ENCODE assay signal across 2 cellular contexts in the genomic region with DNA sequence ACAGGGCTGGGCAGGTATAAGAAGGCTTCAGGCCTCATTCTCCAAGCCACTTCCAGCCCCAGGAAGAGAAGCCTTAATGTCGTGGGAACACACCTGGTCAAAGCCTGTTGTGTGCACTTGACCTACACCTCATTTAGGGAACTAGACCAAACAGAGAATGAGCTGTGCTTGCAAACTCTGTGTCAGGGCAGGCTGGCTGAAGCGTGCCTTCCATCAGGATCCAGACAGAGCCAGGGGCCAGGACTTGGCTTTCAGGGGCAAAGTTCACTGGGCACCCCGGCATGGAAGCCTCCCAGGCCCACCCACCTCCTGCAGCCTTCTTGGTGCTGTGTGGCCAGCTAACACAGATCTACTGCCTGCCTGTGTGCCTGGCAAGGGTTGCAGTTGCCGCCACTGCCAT.
TF ChIP-seq lines count a peak whose summit lies in the region.

No MANE protein-coding gene starts in this region.

TF ChIP-seq in H1, 55 proteins besides CTCF, POLR2A, EP300 and RAD21 (continues in another document):
- TF ChIP-seq CHD1 (IDR thresholded peaks at IDR 0.05; ENCODE audit: low read depth, low read length) (no peak), SUZ12 (IDR thresholded peaks at IDR 0.05; ENCODE audit: low read length) (no peak), NANOG (IDR thresholded peaks at IDR 0.05; ENCODE audit: insufficient read depth, low read depth, low read length, poor library complexity, severe bottlenecking) (no peak), TEAD4 (IDR thresholded peaks at IDR 0.05; ENCODE audit: low read depth, low read length) (no peak), RFX5 (IDR thresholded peaks at IDR 0.05; ENCODE audit: borderline replicate concordance, low read depth, low read length) (no peak), SP4 (IDR thresholded peaks at IDR 0.05; ENCODE audit: low read length) (no peak), MAFK (IDR thresholded peaks at IDR 0.05; ENCODE audit: low read depth, low read length) (no peak), SP2 (IDR thresholded peaks at IDR 0.05; ENCODE audit: low read length) (no peak), BACH1 (IDR thresholded peaks at IDR 0.05; ENCODE audit: low read length) (no peak), PHF8 (conservative IDR thresholded peaks at IDR 0.05; ENCODE audit: low read depth, low read length) (no peak), GTF2F1 (IDR thresholded peaks at IDR 0.05; ENCODE audit: borderline replicate concordance, low read depth, low read length) (no peak), TAF1 (IDR thresholded peaks at IDR 0.05; ENCODE audit: low read depth, low read length) (no peak), CHD2 (IDR thresholded peaks at IDR 0.05; ENCODE audit: low read length) (no peak), FOSL1 (IDR thresholded peaks at IDR 0.05; ENCODE audit: insufficient read depth, low read depth, low read length) (no peak), SIX5 (IDR thresholded peaks at IDR 0.05; ENCODE audit: low read depth, low read length) (no peak)
- TF ChIP-seq, protein P1, sequence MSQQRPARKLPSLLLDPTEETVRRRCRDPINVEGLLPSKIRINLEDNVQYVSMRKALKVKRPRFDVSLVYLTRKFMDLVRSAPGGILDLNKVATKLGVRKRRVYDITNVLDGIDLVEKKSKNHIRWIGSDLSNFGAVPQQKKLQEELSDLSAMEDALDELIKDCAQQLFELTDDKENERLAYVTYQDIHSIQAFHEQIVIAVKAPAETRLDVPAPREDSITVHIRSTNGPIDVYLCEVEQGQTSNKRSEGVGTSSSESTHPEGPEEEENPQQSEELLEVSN (IDR thresholded peaks at IDR 0.05) = no peak
- TF ChIP-seq, protein P2, sequence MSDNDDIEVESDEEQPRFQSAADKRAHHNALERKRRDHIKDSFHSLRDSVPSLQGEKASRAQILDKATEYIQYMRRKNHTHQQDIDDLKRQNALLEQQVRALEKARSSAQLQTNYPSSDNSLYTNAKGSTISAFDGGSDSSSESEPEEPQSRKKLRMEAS (IDR thresholded peaks at IDR 0.05) = no peak
- TF ChIP-seq, protein P3, sequence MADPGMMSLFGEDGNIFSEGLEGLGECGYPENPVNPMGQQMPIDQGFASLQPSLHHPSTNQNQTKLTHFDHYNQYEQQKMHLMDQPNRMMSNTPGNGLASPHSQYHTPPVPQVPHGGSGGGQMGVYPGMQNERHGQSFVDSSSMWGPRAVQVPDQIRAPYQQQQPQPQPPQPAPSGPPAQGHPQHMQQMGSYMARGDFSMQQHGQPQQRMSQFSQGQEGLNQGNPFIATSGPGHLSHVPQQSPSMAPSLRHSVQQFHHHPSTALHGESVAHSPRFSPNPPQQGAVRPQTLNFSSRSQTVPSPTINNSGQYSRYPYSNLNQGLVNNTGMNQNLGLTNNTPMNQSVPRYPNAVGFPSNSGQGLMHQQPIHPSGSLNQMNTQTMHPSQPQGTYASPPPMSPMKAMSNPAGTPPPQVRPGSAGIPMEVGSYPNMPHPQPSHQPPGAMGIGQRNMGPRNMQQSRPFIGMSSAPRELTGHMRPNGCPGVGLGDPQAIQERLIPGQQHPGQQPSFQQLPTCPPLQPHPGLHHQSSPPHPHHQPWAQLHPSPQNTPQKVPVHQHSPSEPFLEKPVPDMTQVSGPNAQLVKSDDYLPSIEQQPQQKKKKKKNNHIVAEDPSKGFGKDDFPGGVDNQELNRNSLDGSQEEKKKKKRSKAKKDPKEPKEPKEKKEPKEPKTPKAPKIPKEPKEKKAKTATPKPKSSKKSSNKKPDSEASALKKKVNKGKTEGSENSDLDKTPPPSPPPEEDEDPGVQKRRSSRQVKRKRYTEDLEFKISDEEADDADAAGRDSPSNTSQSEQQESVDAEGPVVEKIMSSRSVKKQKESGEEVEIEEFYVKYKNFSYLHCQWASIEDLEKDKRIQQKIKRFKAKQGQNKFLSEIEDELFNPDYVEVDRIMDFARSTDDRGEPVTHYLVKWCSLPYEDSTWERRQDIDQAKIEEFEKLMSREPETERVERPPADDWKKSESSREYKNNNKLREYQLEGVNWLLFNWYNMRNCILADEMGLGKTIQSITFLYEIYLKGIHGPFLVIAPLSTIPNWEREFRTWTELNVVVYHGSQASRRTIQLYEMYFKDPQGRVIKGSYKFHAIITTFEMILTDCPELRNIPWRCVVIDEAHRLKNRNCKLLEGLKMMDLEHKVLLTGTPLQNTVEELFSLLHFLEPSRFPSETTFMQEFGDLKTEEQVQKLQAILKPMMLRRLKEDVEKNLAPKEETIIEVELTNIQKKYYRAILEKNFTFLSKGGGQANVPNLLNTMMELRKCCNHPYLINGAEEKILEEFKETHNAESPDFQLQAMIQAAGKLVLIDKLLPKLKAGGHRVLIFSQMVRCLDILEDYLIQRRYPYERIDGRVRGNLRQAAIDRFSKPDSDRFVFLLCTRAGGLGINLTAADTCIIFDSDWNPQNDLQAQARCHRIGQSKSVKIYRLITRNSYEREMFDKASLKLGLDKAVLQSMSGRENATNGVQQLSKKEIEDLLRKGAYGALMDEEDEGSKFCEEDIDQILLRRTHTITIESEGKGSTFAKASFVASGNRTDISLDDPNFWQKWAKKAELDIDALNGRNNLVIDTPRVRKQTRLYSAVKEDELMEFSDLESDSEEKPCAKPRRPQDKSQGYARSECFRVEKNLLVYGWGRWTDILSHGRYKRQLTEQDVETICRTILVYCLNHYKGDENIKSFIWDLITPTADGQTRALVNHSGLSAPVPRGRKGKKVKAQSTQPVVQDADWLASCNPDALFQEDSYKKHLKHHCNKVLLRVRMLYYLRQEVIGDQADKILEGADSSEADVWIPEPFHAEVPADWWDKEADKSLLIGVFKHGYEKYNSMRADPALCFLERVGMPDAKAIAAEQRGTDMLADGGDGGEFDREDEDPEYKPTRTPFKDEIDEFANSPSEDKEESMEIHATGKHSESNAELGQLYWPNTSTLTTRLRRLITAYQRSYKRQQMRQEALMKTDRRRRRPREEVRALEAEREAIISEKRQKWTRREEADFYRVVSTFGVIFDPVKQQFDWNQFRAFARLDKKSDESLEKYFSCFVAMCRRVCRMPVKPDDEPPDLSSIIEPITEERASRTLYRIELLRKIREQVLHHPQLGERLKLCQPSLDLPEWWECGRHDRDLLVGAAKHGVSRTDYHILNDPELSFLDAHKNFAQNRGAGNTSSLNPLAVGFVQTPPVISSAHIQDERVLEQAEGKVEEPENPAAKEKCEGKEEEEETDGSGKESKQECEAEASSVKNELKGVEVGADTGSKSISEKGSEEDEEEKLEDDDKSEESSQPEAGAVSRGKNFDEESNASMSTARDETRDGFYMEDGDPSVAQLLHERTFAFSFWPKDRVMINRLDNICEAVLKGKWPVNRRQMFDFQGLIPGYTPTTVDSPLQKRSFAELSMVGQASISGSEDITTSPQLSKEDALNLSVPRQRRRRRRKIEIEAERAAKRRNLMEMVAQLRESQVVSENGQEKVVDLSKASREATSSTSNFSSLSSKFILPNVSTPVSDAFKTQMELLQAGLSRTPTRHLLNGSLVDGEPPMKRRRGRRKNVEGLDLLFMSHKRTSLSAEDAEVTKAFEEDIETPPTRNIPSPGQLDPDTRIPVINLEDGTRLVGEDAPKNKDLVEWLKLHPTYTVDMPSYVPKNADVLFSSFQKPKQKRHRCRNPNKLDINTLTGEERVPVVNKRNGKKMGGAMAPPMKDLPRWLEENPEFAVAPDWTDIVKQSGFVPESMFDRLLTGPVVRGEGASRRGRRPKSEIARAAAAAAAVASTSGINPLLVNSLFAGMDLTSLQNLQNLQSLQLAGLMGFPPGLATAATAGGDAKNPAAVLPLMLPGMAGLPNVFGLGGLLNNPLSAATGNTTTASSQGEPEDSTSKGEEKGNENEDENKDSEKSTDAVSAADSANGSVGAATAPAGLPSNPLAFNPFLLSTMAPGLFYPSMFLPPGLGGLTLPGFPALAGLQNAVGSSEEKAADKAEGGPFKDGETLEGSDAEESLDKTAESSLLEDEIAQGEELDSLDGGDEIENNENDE (IDR thresholded peaks at IDR 0.05; ENCODE audit: insufficient replicate concordance, low read length) = no peak

TF ChIP-seq in HepG2, 621 proteins besides CTCF, POLR2A, EP300 and RAD21 (continues in another document):
- TF ChIP-seq NCOR1 (IDR thresholded peaks at IDR 0.05; ENCODE audit: borderline replicate concordance, low read length) (no peak), ZFP62 (CRISPR knock-in tag; IDR thresholded peaks at IDR 0.05) (no peak), ZNF367 (CRISPR knock-in tag; IDR thresholded peaks at IDR 0.05; ENCODE audit: borderline replicate concordance) (no peak), HNF4G (IDR thresholded peaks at IDR 0.05; ENCODE audit: borderline replicate concordance, low read depth, low read length) (peak; percentile 46), HNF4G (CRISPR knock-in tag; IDR thresholded peaks at IDR 0.05; ENCODE audit: borderline replicate concordance, low read depth) (no peak), HNF4A (CRISPR knock-in tag; IDR thresholded peaks at IDR 0.05) (peak; percentile 63; the same call in 1 of the 2 replicates), ZNF761 (CRISPR knock-in tag; conservative IDR thresholded peaks at IDR 0.05) (no peak), ZBTB7A (CRISPR knock-in tag; IDR thresholded peaks at IDR 0.05) (no peak), ZNF644 (CRISPR knock-in tag; IDR thresholded peaks at IDR 0.05; ENCODE audit: low read depth) (0 out of 2 replicates have a peak, but pooled peaks have one; percentile 12), ZNF720 (CRISPR knock-in tag; IDR thresholded peaks at IDR 0.05) (no peak), CREM (IDR thresholded peaks at IDR 0.05) (no peak), CREM (CRISPR knock-in tag; IDR thresholded peaks at IDR 0.05) (no peak), POLR2AphosphoS5 (IDR thresholded peaks at IDR 0.05; ENCODE audit: low read depth, low read length) (no peak), SRY (CRISPR knock-in tag; IDR thresholded peaks at IDR 0.05) (no peak), ZNF678 (CRISPR knock-in tag; IDR thresholded peaks at IDR 0.05) (no peak), PHF21A (CRISPR knock-in tag; IDR thresholded peaks at IDR 0.05) (peak; percentile 31; the same call in 1 of the 2 replicates), TSC22D2 (CRISPR knock-in tag; IDR thresholded peaks at IDR 0.05; ENCODE audit: borderline replicate concordance) (no peak), ZNF570 (CRISPR knock-in tag; IDR thresholded peaks at IDR 0.05; ENCODE audit: borderline replicate concordance) (no peak), NFIC (IDR thresholded peaks at IDR 0.05; ENCODE audit: low read length) (no peak), RARA (CRISPR knock-in tag; IDR thresholded peaks at IDR 0.05) (peak; percentile 73), ZNF615 (CRISPR knock-in tag; IDR thresholded peaks at IDR 0.05; ENCODE audit: borderline replicate concordance) (no peak)
- TF ChIP-seq, protein P4, sequence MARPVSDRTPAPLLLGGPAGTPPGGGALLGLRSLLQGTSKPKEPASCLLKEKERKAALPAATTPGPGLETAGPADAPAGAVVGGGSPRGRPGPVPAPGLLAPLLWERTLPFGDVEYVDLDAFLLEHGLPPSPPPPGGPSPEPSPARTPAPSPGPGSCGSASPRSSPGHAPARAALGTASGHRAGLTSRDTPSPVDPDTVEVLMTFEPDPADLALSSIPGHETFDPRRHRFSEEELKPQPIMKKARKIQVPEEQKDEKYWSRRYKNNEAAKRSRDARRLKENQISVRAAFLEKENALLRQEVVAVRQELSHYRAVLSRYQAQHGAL (CRISPR knock-in tag; IDR thresholded peaks at IDR 0.05; ENCODE audit: not compliant biosample characterization) = no peak
- TF ChIP-seq, protein P5, sequence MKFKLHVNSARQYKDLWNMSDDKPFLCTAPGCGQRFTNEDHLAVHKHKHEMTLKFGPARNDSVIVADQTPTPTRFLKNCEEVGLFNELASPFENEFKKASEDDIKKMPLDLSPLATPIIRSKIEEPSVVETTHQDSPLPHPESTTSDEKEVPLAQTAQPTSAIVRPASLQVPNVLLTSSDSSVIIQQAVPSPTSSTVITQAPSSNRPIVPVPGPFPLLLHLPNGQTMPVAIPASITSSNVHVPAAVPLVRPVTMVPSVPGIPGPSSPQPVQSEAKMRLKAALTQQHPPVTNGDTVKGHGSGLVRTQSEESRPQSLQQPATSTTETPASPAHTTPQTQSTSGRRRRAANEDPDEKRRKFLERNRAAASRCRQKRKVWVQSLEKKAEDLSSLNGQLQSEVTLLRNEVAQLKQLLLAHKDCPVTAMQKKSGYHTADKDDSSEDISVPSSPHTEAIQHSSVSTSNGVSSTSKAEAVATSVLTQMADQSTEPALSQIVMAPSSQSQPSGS (CRISPR knock-in tag; IDR thresholded peaks at IDR 0.05) = no peak
- TF ChIP-seq, protein P6, sequence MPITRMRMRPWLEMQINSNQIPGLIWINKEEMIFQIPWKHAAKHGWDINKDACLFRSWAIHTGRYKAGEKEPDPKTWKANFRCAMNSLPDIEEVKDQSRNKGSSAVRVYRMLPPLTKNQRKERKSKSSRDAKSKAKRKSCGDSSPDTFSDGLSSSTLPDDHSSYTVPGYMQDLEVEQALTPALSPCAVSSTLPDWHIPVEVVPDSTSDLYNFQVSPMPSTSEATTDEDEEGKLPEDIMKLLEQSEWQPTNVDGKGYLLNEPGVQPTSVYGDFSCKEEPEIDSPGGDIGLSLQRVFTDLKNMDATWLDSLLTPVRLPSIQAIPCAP (CRISPR knock-in tag; IDR thresholded peaks at IDR 0.05; ENCODE audit: low read depth) = no peak
- TF ChIP-seq, protein P7, sequence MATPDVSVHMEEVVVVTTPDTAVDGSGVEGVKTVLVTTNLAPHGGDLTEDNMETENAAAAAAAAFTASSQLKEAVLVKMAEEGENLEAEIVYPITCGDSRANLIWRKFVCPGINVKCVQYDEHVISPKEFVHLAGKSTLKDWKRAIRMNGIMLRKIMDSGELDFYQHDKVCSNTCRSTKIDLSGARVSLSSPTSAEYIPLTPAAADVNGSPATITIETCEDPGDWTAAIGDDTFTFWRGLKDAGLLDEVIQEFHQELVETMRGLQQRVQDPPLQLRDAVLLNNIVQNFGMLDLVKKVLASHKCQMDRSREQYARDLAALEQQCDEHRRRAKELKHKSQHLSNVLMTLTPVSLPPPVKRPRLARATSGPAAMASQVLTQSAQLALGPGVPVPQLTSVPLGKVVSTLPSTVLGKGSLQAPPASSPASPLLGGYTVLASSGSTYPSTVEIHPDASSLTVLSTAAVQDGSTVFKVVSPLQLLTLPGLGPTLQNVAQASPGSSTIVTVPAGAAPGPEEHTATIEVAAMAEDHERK (CRISPR knock-in tag; IDR thresholded peaks at IDR 0.05; ENCODE audit: low read depth) = no peak
- TF ChIP-seq, protein P8, sequence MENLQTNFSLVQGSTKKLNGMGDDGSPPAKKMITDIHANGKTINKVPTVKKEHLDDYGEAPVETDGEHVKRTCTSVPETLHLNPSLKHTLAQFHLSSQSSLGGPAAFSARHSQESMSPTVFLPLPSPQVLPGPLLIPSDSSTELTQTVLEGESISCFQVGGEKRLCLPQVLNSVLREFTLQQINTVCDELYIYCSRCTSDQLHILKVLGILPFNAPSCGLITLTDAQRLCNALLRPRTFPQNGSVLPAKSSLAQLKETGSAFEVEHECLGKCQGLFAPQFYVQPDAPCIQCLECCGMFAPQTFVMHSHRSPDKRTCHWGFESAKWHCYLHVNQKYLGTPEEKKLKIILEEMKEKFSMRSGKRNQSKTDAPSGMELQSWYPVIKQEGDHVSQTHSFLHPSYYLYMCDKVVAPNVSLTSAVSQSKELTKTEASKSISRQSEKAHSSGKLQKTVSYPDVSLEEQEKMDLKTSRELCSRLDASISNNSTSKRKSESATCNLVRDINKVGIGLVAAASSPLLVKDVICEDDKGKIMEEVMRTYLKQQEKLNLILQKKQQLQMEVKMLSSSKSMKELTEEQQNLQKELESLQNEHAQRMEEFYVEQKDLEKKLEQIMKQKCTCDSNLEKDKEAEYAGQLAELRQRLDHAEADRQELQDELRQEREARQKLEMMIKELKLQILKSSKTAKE (CRISPR knock-in tag; IDR thresholded peaks at IDR 0.05; ENCODE audit: borderline replicate concordance) = peak; percentile 20; the same call in 1 of the 2 replicates
